In the genomic region with DNA sequence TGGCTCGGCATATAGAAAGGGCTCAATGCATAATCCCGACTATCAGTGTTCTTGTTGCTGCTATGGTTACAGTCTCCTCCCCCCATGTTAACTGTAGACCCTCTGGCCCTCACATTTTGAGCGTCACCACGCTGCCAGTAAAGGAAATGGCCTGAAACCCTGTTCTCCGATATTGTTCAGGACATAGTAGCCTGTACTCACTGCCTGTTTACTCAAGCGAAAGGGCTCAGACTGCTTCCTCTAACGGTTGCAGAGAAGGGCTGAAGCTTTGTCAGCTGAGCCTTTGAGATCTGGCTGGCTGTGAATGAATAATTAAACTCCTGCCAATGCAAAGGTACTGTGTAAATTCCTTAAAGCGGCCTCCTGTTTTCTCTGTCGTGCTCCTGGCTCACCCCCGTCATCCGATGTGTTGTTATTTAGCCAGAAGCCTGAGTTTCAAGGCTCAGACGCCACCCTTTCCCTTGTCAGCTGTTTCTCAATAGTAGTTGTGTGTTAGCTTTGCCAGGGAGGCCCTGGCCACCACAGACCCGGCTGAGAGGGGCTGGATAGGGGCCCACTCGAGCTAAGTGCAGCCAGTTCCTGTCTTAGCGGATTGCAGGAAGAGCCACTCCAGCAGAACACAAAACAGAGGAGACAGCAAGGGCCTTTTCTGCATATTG, we compare ENCODE assay signal across 8 cellular contexts. TPM values are rescaled to one million over a fixed set of nuclear protein-coding genes. Genes with fewer than 3 reads are reported as not detected.
DNase-seq lines count a peak whose midpoint lies in the region; ATAC-seq, FAIRE-seq and TF ChIP-seq lines count a peak whose summit lies in the region.

No MANE protein-coding gene starts in this region.

- CTCF ChIA-PET in A673 (lab: Charles Lee): no interaction called here
- CTCF ChIA-PET in activated naive CD4-positive, alpha-beta T cell treated with anti-CD3 and anti-CD28 coated beads, Interleukin-2, amount 10 ng/mL, durations not matched to agents 7 days and 5 days (lab: Charles Lee): no interaction called here

- H3K27ac ChIP-seq in A673 (ENCODE audit: low read depth, low read length, poor library complexity, severe bottlenecking): peak overlapping the region; percentile 97
- peak overlapping the region in 3 of 4 donors; percentile 50 to 67 (median 62) for H3K27ac ChIP-seq in pancreas
- no peak overlapping the region for H3K27ac ChIP-seq in brain microvascular endothelial cell

- POLR2A ChIA-PET in A673 (lab: Charles Lee; ENCODE audit: low non-redundant PET): no interaction called here

- H3K4me3 ChIP-seq in A673 (ENCODE audit: low read depth, low read length, poor library complexity, severe bottlenecking) (peak overlapping the region; percentile 6), pancreas (no peak overlapping the region), brain microvascular endothelial cell (ENCODE audit: low read depth, low read length) (no peak overlapping the region)

- FAIRE-seq in pancreas (lab: Jason Lieb, UNC): no peak

- intact Hi-C loops in A673 (cut with micrococcal nuclease; ENCODE audit: unreplicated experiment) (loop anchor here (5.0 kb wide), 1 partner anchor 69 kb away; no protein-coding TSS in a partner anchor), Right ventricle myocardium superior (cut with DNase I) (no loop called here), pancreas (cut with DNase I) (no loop called here)

- H3K4me1 Mint-ChIP-seq in activated naive CD8-positive, alpha-beta T cell treated with anti-CD3 and anti-CD28 coated beads for 36 hours: peaks cover 4% of the 10 kb centered on the region
- no peaks in the 10 kb centered on the region for H3K4me1 Mint-ChIP-seq in activated naive CD4-positive, alpha-beta T cell treated with anti-CD3 and anti-CD28 coated beads, Interleukin-2, amount 10 ng/mL, durations not matched to agents 7 days and 5 days

- TF ChIP-seq CTCF in A673 (conservative IDR thresholded peaks at IDR 0.05; ENCODE audit: low read depth, low read length) (no peak), pancreas (IDR thresholded peaks at IDR 0.05) (no peak), brain microvascular endothelial cell (IDR thresholded peaks at IDR 0.05; ENCODE audit: low read depth, low read length, missing control alignments) (no peak)

- peak; percentile 74 for ATAC-seq in HG03108 (IDR thresholded peaks at IDR 0.05; ENCODE audit: unreplicated experiment)
- ATAC-seq in Right ventricle myocardium superior (ENCODE audit: poor library complexity): peak; percentile 97
- peak; percentile 61 to 88 (median 86) for ATAC-seq in pancreas

- H3K9me3 Mint-ChIP-seq in activated naive CD8-positive, alpha-beta T cell treated with anti-CD3 and anti-CD28 coated beads for 36 hours: peaks cover under 1% of the 10 kb centered on the region
- H3K9me3 Mint-ChIP-seq in activated naive CD4-positive, alpha-beta T cell treated with anti-CD3 and anti-CD28 coated beads, Interleukin-2, amount 10 ng/mL, durations not matched to agents 7 days and 5 days: peaks cover 1% of the 10 kb centered on the region

- H3K36me3 ChIP-seq in A673 (ENCODE audit: insufficient read depth, low read length, poor library complexity, severe bottlenecking) (no peaks in the 10 kb centered on the region), pancreas (no peaks in the 10 kb centered on the region), brain microvascular endothelial cell (replicated peaks) (no peaks in the 10 kb centered on the region)

- BruUV-seq in A673 (replicated peaks; lab: Mats Ljungman, UMichigan): TSS peak; percentile 83

- peaks cover 4% of the 10 kb centered on the region for H3K27me3 Mint-ChIP-seq in activated naive CD8-positive, alpha-beta T cell treated with anti-CD3 and anti-CD28 coated beads for 36 hours
- H3K27me3 Mint-ChIP-seq in activated naive CD4-positive, alpha-beta T cell treated with anti-CD3 and anti-CD28 coated beads, Interleukin-2, amount 10 ng/mL, durations not matched to agents 7 days and 5 days: peaks cover 17% of the 10 kb centered on the region

- in situ Hi-C loops in brain microvascular endothelial cell (cut with HindIII; ENCODE audit: low pct_ligation_motif_present, low sequenced_read_pairs): no loop called here

- no peak overlapping the region for H3K4me3 Mint-ChIP-seq in activated naive CD8-positive, alpha-beta T cell treated with anti-CD3 and anti-CD28 coated beads for 36 hours
- H3K4me3 Mint-ChIP-seq in activated naive CD4-positive, alpha-beta T cell treated with anti-CD3 and anti-CD28 coated beads, Interleukin-2, amount 10 ng/mL, durations not matched to agents 7 days and 5 days: no peak overlapping the region

- H3K27me3 ChIP-seq in A673 (replicated peaks; ENCODE audit: insufficient read depth, low read depth, low read length, poor library complexity) (no peaks in the 10 kb centered on the region), pancreas (no peaks in the 10 kb centered on the region), brain microvascular endothelial cell (replicated peaks) (no peaks in the 10 kb centered on the region)

- peaks cover 5% of the 10 kb centered on the region for H3K9me3 ChIP-seq in A673 (ENCODE audit: low read depth, low read length, poor library complexity, severe bottlenecking)
- no peaks in the 10 kb centered on the region for H3K9me3 ChIP-seq in pancreas

- H3K36me3 Mint-ChIP-seq in activated naive CD8-positive, alpha-beta T cell treated with anti-CD3 and anti-CD28 coated beads for 36 hours: no peaks in the 10 kb centered on the region
- H3K36me3 Mint-ChIP-seq in activated naive CD4-positive, alpha-beta T cell treated with anti-CD3 and anti-CD28 coated beads, Interleukin-2, amount 10 ng/mL, durations not matched to agents 7 days and 5 days: no peaks in the 10 kb centered on the region

- no peak overlapping the region for H3K27ac Mint-ChIP-seq in activated naive CD8-positive, alpha-beta T cell treated with anti-CD3 and anti-CD28 coated beads for 36 hours
- no peak overlapping the region for H3K27ac Mint-ChIP-seq in activated naive CD4-positive, alpha-beta T cell treated with anti-CD3 and anti-CD28 coated beads, Interleukin-2, amount 10 ng/mL, durations not matched to agents 7 days and 5 days

- 34 to 39% methylated on average over 15 of the region's 15 CpGs for WGBS in pancreas, 2 donors

- DNase-seq in A673 (ENCODE audit: low spot score): peak; percentile 97
- peak; percentile 91 for DNase-seq in SIG-M5 treated with dmso at 0.1 percent for 504 hours (lab: John Stamatoyannopoulos, UW; ENCODE audit: unreplicated experiment)
- DNase-seq in Right ventricle myocardium superior: peak; percentile 88
- DNase-seq in pancreas: peak in 3 of 6 donors; percentile 9 to 23 (median 20)
- no peak for DNase-seq in activated naive CD8-positive, alpha-beta T cell treated with anti-CD3 and anti-CD28 coated beads for 36 hours
- no peak for DNase-seq in brain microvascular endothelial cell
- no peak for DNase-seq in activated naive CD4-positive, alpha-beta T cell treated with anti-CD3 and anti-CD28 coated beads, Interleukin-2, amount 10 ng/mL, durations not matched to agents 7 days and 5 days

- peaks cover 62% of the 10 kb centered on the region for H3K4me1 ChIP-seq in A673 (ENCODE audit: insufficient read depth, low read length, poor library complexity, severe bottlenecking)
- H3K4me1 ChIP-seq in pancreas: peaks cover 7 to 22% (median 7%) of the 10 kb centered on the region in 3 donors

RNA-seq across cellular contexts. Expression of gene RALGAPA2, which starts 31.2 kb away (rescaled TPM):
- total RNA-seq in A673 (2021) (30.0 and 32.4 TPM in 2 replicates), Right ventricle myocardium superior (15.5 TPM), pancreas (10 to 100 TPM; 21.3 to 41.7 (median 26.3) TPM)
- polyA plus RNA-seq in pancreas: 10 to 100 TPM in 1 of 2 donors, 1 to 10 TPM in 1; 9.6 to 10.2 TPM
- 10 to 100 TPM; 14.7 to 15.6 TPM for total RNA-seq in activated naive CD8-positive, alpha-beta T cell treated with anti-CD3 and anti-CD28 coated beads for 36 hours

Comparison
In these comparisons a context has a peak if more than half of its experiments do, and no peak if none do; other contexts are left out.
1. DNase-seq: peak in A673 (single experiment), SIG-M5 treated with dmso at 0.1 percent for 504 hours (single experiment) and Right ventricle myocardium superior (single experiment); none in activated naive CD8-positive, alpha-beta T cell treated with anti-CD3 and anti-CD28 coated beads for 36 hours (single experiment), brain microvascular endothelial cell (single experiment) and activated naive CD4-positive, alpha-beta T cell treated with anti-CD3 and anti-CD28 coated beads, Interleukin-2, amount 10 ng/mL, durations not matched to agents 7 days and 5 days (single experiment).
2. Peak in every context shown above with its lines, with median percentiles within 50 percentile points of each other: ATAC-seq.